Comparison of ENCODE assay signal across 12 cellular contexts in genomic region chr5:172800088-172800551, GRCh38. TPM values are rescaled to one million over a fixed set of nuclear protein-coding genes. Genes with fewer than 3 reads are reported as not detected.
A peak's percentile ranks its signal among the peaks of the same experiment; 100 is the strongest.
DNase-seq lines count a peak whose midpoint lies in the region; ATAC-seq, FAIRE-seq and TF ChIP-seq lines count a peak whose summit lies in the region.
"Had no signal": no experiment of that assay in that cellular context is flagged by ENCODE, and none has a peak within 500 bp of the region (broad histone marks: within the 10 kb centered on the region; RNA-seq: fewer than 3 reads in every experiment).

No MANE protein-coding gene starts in this region.

- H3K9ac ChIP-seq in fibroblast of lung (ENCODE audit: insufficient read depth, low read length): peak overlapping the region; percentile 67

- DNase-seq in AG10803 (ENCODE audit: low read depth): peak; percentile 96
- DNase-seq in RCC 7860 (ENCODE audit: low spot score): peak; percentile 64
- peak; percentile 92 to 95 for DNase-seq in fibroblast of lung (ENCODE audit: low read depth in 2 of 2)
- no peak for DNase-seq in natural killer cell
- no peak for DNase-seq in SW480 (ENCODE audit: low spot score)
- DNase-seq: NK-92 treated with Interleukin-12 subunit alpha and Interleukin-12 subunit beta, amount 100 ng/mL, for 24 hours had no signal

- H3K27ac Mint-ChIP-seq in natural killer cell: peak overlapping the region in 1 of 2 donors; percentile 0

- H3K9me3 ChIP-seq in fibroblast of lung (ENCODE audit: control insufficient read depth, insufficient read depth, low read depth, low read length): no peaks in the 10 kb centered on the region
- H3K9me3 ChIP-seq: Caco-2 had no signal

- H4K20me1 ChIP-seq in fibroblast of lung (ENCODE audit: control insufficient read depth, extremely low read depth, insufficient read depth, low read length): no peaks in the 10 kb centered on the region

- H3K27me3 Mint-ChIP-seq in natural killer cell (ENCODE audit: low read depth in 2 of 2): no peaks in the 10 kb centered on the region

- no peaks in the 10 kb centered on the region for H3K36me3 ChIP-seq in fibroblast of lung (ENCODE audit: control insufficient read depth, insufficient read depth, low read length)

- ATAC-seq in natural killer cell: peak; percentile 40 to 87 (median 53)
- no peak for ATAC-seq in HG03521 (IDR thresholded peaks at IDR 0.05; ENCODE audit: unreplicated experiment)
- no peak for ATAC-seq in GM19023 (IDR thresholded peaks at IDR 0.05; ENCODE audit: unreplicated experiment)
- no peak for ATAC-seq in HG02763 (IDR thresholded peaks at IDR 0.05; ENCODE audit: unreplicated experiment)
- ATAC-seq: HCT116 had no signal

- H3K27me3 ChIP-seq in fibroblast of lung (ENCODE audit: control insufficient read depth, insufficient read depth, low read length): no peaks in the 10 kb centered on the region

- no peak for FAIRE-seq in RCC 7860 (lab: Jason Lieb, UNC)

- no peak overlapping the region for H3K4me3 Mint-ChIP-seq in natural killer cell
- H3K4me3 Mint-ChIP-seq: nephron had no signal

- H3K4me2 ChIP-seq in fibroblast of lung (ENCODE audit: extremely low read depth, insufficient read depth, low read length): peak overlapping the region; percentile 16

- no peak overlapping the region for H2AFZ ChIP-seq in fibroblast of lung (ENCODE audit: low read length)

- no peak overlapping the region for H3K4me3 ChIP-seq in AG10803 (ENCODE audit: low read length)
- H3K4me3 ChIP-seq in fibroblast of lung (replicated peaks in 1 of 4; ENCODE audit: control extremely low read depth in 1 of 4, insufficient read depth in 1 of 4, low read depth in 3 of 4, low read length in 4 of 4): no peak overlapping the region

- intact Hi-C loops in natural killer cell (cut with micrococcal nuclease): no loop called here

- no peak for TF ChIP-seq CTCF in AG10803 (conservative IDR thresholded peaks at IDR 0.05; ENCODE audit: low read length)
- TF ChIP-seq CTCF in fibroblast of lung (conservative IDR thresholded peaks at IDR 0.05 in 1 of 2, IDR thresholded peaks at IDR 0.05 in 1 of 2; ENCODE audit: low read depth in 1 of 2, low read length in 2 of 2): no peak
- no peak for TF ChIP-seq CTCF in natural killer cell (IDR thresholded peaks at IDR 0.05)

- peak overlapping the region; percentile 97 for H3K27ac ChIP-seq in fibroblast of lung (ENCODE audit: insufficient read depth, low read length)

- H3K4me1 Mint-ChIP-seq in natural killer cell: peaks cover 0 to 7% of the 10 kb centered on the region in 2 donors

- H3K36me3 Mint-ChIP-seq in natural killer cell: no peaks in the 10 kb centered on the region

- H3K79me2 ChIP-seq in fibroblast of lung (ENCODE audit: control insufficient read depth, insufficient read depth, low read length): no peaks in the 10 kb centered on the region

- no peaks in the 10 kb centered on the region for H3K9me3 Mint-ChIP-seq in natural killer cell
- H3K9me3 Mint-ChIP-seq: nephron had no signal

- H3K4me1 ChIP-seq in fibroblast of lung (ENCODE audit: control insufficient read depth, extremely low read depth, insufficient read depth, low read length): peaks cover 52% of the 10 kb centered on the region

RNA-seq across cellular contexts. Expression of gene DUSP1, which starts 29.1 kb away (rescaled TPM):
- total RNA-seq in fibroblast of lung: 56.5 and 148 TPM in 2 replicates
- 121 and 291 TPM in 2 replicates for polyA plus RNA-seq in fibroblast of lung
- polyA plus RNA-seq in fibroblast of lung (2012): 89.4 and 192 TPM in 2 replicates
- polyA minus RNA-seq in fibroblast of lung (ENCODE audit: low replicate concordance): 200 and 307 TPM in 2 replicates
- total RNA-seq in natural killer cell: 1,000 to 10,000 TPM; 1,579 to 2,725 (median 2,168) TPM

RNA-seq across cellular contexts. Expression of gene ERGIC1, which starts 33.9 kb away (rescaled TPM):
- total RNA-seq in fibroblast of lung (70.9 and 113 TPM in 2 replicates), natural killer cell (100 to 1,000 TPM in 2 of 3 donors, 10 to 100 TPM in 1; 86.2 to 126 (median 121) TPM)
- 168 and 171 TPM in 2 replicates for polyA plus RNA-seq in fibroblast of lung
- 173 and 195 TPM in 2 replicates for polyA plus RNA-seq in fibroblast of lung (2012)
- 269 and 362 TPM in 2 replicates for polyA minus RNA-seq in fibroblast of lung (ENCODE audit: low replicate concordance)

Comparison
In these comparisons a context has a peak if more than half of its experiments do, and no peak if none do; other contexts are left out.
1. DNase-seq: peak in AG10803 (single experiment), RCC 7860 (single experiment) and fibroblast of lung (2 of 2); none in natural killer cell (single experiment) and SW480 (single experiment).
2. ATAC-seq: peak in natural killer cell (3 of 3); none in HG03521 (single experiment), GM19023 (single experiment) and HG02763 (single experiment).
3. RNA of gene DUSP1, which starts 29.1 kb away (total RNA-seq): 1,579 to 2,725 TPM in natural killer cell; 56.5 to 148 TPM in fibroblast of lung; every median in the first group is over 10 times any median in the second.